Comparison of ENCODE assay signal across 1 cellular context in the genomic region with DNA sequence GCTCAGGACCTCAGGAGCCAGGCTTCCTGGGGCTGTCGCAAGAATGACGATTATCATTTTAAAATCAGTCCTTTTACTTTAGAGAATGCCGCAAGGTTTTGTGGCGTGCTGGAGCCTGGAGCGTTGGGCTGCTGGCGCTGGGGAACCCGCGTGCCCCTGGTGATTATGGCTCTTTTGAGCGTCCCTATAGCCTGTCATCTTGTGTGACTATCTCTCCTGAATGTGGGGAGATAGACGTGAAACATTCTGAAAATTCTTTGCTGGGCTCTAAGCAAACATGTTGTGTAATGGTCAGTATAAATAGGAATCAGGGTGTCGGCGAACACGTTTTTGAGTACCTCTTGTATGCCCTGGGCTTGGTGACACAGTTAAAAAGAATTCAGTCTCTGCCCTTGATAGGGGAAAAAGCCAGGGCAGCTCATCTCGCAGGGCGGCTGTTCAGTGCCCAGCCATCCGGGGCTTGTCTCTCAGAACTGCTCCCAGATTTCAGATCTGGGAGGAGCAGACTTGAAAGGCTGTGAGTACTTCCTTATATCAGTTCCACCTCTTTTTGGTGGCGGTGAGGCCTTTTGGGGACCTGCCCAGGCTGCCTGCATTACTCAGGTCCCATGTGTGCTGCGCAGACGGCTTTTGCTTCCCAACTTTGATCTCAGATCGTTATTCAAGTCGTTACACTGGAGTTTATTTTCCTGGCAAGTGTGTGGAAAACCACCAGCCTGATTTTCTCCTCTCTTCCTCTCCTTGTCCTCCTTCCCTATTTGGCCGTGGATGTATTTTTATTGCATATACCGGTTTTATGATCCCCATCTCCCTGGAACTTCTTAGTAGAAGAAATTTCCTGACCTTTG.
TF ChIP-seq lines count a peak whose summit lies in the region.

No MANE protein-coding gene starts in this region.

TF ChIP-seq in HepG2, 621 proteins besides CTCF, POLR2A, EP300 and RAD21 (continued from another document and continues in another):
- TF ChIP-seq, protein P1, sequence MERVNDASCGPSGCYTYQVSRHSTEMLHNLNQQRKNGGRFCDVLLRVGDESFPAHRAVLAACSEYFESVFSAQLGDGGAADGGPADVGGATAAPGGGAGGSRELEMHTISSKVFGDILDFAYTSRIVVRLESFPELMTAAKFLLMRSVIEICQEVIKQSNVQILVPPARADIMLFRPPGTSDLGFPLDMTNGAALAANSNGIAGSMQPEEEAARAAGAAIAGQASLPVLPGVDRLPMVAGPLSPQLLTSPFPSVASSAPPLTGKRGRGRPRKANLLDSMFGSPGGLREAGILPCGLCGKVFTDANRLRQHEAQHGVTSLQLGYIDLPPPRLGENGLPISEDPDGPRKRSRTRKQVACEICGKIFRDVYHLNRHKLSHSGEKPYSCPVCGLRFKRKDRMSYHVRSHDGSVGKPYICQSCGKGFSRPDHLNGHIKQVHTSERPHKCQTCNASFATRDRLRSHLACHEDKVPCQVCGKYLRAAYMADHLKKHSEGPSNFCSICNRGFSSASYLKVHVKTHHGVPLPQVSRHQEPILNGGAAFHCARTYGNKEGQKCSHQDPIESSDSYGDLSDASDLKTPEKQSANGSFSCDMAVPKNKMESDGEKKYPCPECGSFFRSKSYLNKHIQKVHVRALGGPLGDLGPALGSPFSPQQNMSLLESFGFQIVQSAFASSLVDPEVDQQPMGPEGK (CRISPR knock-in tag; IDR thresholded peaks at IDR 0.05): peak; percentile 82
- TF ChIP-seq CBX1 (IDR thresholded peaks at IDR 0.05; ENCODE audit: low read depth): no peak
- 0 out of 2 replicates have a peak, but pooled peaks have one; percentile 56 for TF ChIP-seq RORA (CRISPR knock-in tag; IDR thresholded peaks at IDR 0.05)
- 0 out of 2 replicates have a peak, but pooled peaks have one; percentile 3 for TF ChIP-seq DZIP1 (CRISPR knock-in tag; IDR thresholded peaks at IDR 0.05)
- TF ChIP-seq IKZF1 (IDR thresholded peaks at IDR 0.05): no peak
- peak; percentile 81 for TF ChIP-seq GATAD1 (CRISPR knock-in tag; IDR thresholded peaks at IDR 0.05)
- TF ChIP-seq NFKB2 (CRISPR knock-in tag; IDR thresholded peaks at IDR 0.05; ENCODE audit: borderline replicate concordance): no peak
- TF ChIP-seq ZBTB38 (CRISPR knock-in tag; IDR thresholded peaks at IDR 0.05): no peak; the same call in 1 of the 2 replicates
- 0 out of 2 replicates have a peak, but pooled peaks have one; percentile 73 for TF ChIP-seq MTF2 (CRISPR knock-in tag; IDR thresholded peaks at IDR 0.05; ENCODE audit: borderline replicate concordance)
- TF ChIP-seq, protein P2, sequence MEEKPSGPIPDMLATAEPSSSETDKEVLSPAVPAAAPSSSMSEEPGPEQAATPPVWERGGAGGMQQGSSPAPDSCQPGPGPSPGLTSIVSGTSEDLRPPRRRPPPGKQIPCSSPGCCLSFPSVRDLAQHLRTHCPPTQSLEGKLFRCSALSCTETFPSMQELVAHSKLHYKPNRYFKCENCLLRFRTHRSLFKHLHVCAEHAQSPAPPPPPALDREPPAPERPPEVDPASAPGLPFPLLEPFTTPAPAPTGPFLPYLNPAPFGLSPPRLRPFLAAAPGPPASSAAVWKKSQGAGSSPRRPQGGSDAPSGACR (CRISPR knock-in tag; IDR thresholded peaks at IDR 0.05): peak; percentile 82
- TF ChIP-seq CHD4 (IDR thresholded peaks at IDR 0.05; ENCODE audit: borderline replicate concordance, low read length): no peak
- peak; percentile 92 for TF ChIP-seq TBL1XR1 (IDR thresholded peaks at IDR 0.05; ENCODE audit: borderline replicate concordance, low read length, partially characterized antibody)
- TF ChIP-seq, protein P3, sequence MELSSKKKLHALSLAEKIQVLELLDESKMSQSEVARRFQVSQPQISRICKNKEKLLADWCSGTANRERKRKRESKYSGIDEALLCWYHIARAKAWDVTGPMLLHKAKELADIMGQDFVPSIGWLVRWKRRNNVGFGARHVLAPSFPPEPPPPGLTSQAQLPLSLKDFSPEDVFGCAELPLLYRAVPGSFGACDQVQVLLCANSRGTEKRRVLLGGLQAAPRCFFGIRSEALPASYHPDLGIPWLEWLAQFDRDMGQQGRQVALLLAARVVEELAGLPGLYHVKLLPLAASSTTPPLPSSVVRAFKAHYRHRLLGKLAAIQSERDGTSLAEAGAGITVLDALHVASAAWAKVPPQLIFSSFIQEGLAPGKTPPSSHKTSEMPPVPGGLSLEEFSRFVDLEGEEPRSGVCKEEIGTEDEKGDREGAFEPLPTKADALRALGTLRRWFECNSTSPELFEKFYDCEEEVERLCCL (CRISPR knock-in tag; IDR thresholded peaks at IDR 0.05; ENCODE audit: borderline replicate concordance): no peak
- TF ChIP-seq POLR2AphosphoS5 (IDR thresholded peaks at IDR 0.05; ENCODE audit: low read depth, low read length): peak; percentile 82
- TF ChIP-seq, protein P4, sequence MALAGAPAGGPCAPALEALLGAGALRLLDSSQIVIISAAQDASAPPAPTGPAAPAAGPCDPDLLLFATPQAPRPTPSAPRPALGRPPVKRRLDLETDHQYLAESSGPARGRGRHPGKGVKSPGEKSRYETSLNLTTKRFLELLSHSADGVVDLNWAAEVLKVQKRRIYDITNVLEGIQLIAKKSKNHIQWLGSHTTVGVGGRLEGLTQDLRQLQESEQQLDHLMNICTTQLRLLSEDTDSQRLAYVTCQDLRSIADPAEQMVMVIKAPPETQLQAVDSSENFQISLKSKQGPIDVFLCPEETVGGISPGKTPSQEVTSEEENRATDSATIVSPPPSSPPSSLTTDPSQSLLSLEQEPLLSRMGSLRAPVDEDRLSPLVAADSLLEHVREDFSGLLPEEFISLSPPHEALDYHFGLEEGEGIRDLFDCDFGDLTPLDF (CRISPR knock-in tag; IDR thresholded peaks at IDR 0.05): no peak
- TF ChIP-seq, protein P5, sequence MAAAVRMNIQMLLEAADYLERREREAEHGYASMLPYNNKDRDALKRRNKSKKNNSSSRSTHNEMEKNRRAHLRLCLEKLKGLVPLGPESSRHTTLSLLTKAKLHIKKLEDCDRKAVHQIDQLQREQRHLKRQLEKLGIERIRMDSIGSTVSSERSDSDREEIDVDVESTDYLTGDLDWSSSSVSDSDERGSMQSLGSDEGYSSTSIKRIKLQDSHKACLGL (CRISPR knock-in tag; IDR thresholded peaks at IDR 0.05): no peak; the same call in 1 of the 2 replicates
- peak; percentile 98 for TF ChIP-seq GATAD2A (CRISPR knock-in tag; IDR thresholded peaks at IDR 0.05)
- TF ChIP-seq ZNF605 (CRISPR knock-in tag; IDR thresholded peaks at IDR 0.05): peak; percentile 86
- TF ChIP-seq ZSCAN31 (CRISPR knock-in tag; IDR thresholded peaks at IDR 0.05; ENCODE audit: low read depth): peak; percentile 44; the same call in 1 of the 2 replicates
- peak; percentile 38; the same call in 1 of the 2 replicates for TF ChIP-seq CBX5 (CRISPR knock-in tag; IDR thresholded peaks at IDR 0.05; ENCODE audit: borderline replicate concordance)
- peak; percentile 51; the same call in 1 of the 2 replicates for TF ChIP-seq ELF1 (CRISPR knock-in tag; IDR thresholded peaks at IDR 0.05)
- no peak for TF ChIP-seq TEAD2 (CRISPR knock-in tag; IDR thresholded peaks at IDR 0.05)
- no peak for TF ChIP-seq RFX3 (CRISPR knock-in tag; IDR thresholded peaks at IDR 0.05)
- TF ChIP-seq JUNB (CRISPR knock-in tag; IDR thresholded peaks at IDR 0.05; ENCODE audit: borderline replicate concordance): peak; percentile 93; the same call in 1 of the 2 replicates
- no peak for TF ChIP-seq ZNF562 (CRISPR knock-in tag; IDR thresholded peaks at IDR 0.05; ENCODE audit: borderline replicate concordance)
- TF ChIP-seq SALL2 (CRISPR knock-in tag; IDR thresholded peaks at IDR 0.05): no peak
- TF ChIP-seq PHF20 (CRISPR knock-in tag; IDR thresholded peaks at IDR 0.05): peak; percentile 19; the same call in 1 of the 2 replicates
- TF ChIP-seq HNRNPUL1 (IDR thresholded peaks at IDR 0.05; ENCODE audit: low read depth, low read length): no peak
- TF ChIP-seq MAZ (IDR thresholded peaks at IDR 0.05; ENCODE audit: borderline replicate concordance, low read depth, low read length): 0 out of 2 replicates have a peak, but pooled peaks have one; percentile 47
- peak; percentile 26; the same call in 1 of the 2 replicates for TF ChIP-seq MAZ (CRISPR knock-in tag; IDR thresholded peaks at IDR 0.05; ENCODE audit: low read depth)
- TF ChIP-seq ZFAT (CRISPR knock-in tag; conservative IDR thresholded peaks at IDR 0.05): no peak
- no peak for TF ChIP-seq ZNF318 (CRISPR knock-in tag; IDR thresholded peaks at IDR 0.05)
- TF ChIP-seq, protein P6, sequence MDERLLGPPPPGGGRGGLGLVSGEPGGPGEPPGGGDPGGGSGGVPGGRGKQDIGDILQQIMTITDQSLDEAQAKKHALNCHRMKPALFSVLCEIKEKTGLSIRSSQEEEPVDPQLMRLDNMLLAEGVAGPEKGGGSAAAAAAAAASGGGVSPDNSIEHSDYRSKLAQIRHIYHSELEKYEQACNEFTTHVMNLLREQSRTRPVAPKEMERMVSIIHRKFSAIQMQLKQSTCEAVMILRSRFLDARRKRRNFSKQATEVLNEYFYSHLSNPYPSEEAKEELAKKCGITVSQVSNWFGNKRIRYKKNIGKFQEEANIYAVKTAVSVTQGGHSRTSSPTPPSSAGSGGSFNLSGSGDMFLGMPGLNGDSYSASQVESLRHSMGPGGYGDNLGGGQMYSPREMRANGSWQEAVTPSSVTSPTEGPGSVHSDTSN (CRISPR knock-in tag; IDR thresholded peaks at IDR 0.05): 0 out of 2 replicates have a peak, but pooled peaks have one; percentile 8
- peak; percentile 66 for TF ChIP-seq MNT (IDR thresholded peaks at IDR 0.05)
- peak; percentile 78 for TF ChIP-seq SALL1 (CRISPR knock-in tag; IDR thresholded peaks at IDR 0.05)
